19 cellular contexts compared by ENCODE assay signal in the genomic region with DNA sequence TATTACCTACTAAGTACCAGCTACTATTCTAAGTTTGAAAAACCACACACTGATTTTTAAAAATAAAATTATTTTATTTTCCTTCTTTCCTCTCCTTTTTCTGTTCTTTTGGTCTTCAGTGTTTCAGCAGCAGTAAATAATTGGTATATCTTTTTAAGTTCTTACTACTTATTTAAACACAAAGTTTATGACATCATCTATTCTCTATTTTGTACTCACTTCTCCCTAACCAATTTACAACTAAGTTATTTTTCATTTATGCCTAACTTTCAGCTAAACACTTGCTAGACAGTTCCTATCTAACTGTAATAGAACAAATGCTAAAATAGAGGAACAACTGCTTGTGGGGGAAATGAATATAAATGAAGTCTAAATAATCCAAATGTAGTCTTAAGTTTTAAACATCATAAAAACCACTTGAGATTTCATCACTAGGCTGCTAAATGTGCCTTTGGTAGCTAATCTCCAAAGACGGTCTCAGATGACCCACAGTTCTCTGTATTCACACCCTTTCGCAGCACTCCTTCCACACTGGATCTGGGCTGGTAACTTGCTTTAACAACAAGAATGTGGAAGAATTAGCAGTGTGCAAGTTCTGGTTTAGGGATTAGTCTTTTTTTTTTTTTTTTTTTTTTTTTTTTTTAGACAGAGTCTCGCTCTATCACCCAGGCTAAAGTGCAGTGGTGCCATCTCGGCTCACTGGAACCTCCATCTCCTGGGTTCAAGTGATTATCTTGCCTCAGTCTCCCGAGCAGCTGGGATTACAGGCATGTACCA. TPM values are rescaled to one million over a fixed set of nuclear protein-coding genes. Genes with fewer than 3 reads are reported as not detected.
DNase-seq lines count a peak whose midpoint lies in the region; ATAC-seq, FAIRE-seq and TF ChIP-seq lines count a peak whose summit lies in the region.
"Had no signal": no experiment of that assay in that cellular context is flagged by ENCODE, and none has a peak within 500 bp of the region (broad histone marks: within the 10 kb centered on the region; RNA-seq: fewer than 3 reads in every experiment).

No MANE protein-coding gene starts in this region.

- FAIRE-seq in K562 (lab: Jason Lieb, UNC) = no peak
- FAIRE-seq: A204.1, H1 had no signal

- H4K20me1 ChIP-seq in K562 (replicated peaks; ENCODE audit: control insufficient read depth, insufficient read depth, low read length) = no peaks in the 10 kb centered on the region

- H3K27me3 ChIP-seq in K562 (ENCODE audit: control insufficient read depth in 2 of 2, insufficient read depth in 2 of 2, low read length in 2 of 2) = no peaks in the 10 kb centered on the region
- no peaks in the 10 kb centered on the region for H3K27me3 ChIP-seq in upper lobe of left lung

- H3K4me1 Mint-ChIP-seq in activated naive CD8-positive, alpha-beta T cell (ENCODE audit: low read depth) = peaks cover 4% of the 10 kb centered on the region
- peaks cover 15% of the 10 kb centered on the region for H3K4me1 Mint-ChIP-seq in activated naive CD8-positive, alpha-beta T cell treated with anti-CD3 and anti-CD28 coated beads for 36 hours
- peaks cover 3% of the 10 kb centered on the region for H3K4me1 Mint-ChIP-seq in activated CD8-positive, alpha-beta memory T cell treated with anti-CD3 and anti-CD28 coated beads, Interleukin-2, amount 10 ng/mL, durations not matched to agents 7 days and 5 days

- no peak overlapping the region for H3K9ac ChIP-seq in K562 (ENCODE audit: insufficient read depth in 1 of 2, low read depth in 2 of 2, low read length in 2 of 2)

- H3K4me3 Mint-ChIP-seq in activated naive CD8-positive, alpha-beta T cell = no peak overlapping the region
- H3K4me3 Mint-ChIP-seq in activated naive CD8-positive, alpha-beta T cell treated with anti-CD3 and anti-CD28 coated beads for 36 hours = no peak overlapping the region
- H3K4me3 Mint-ChIP-seq in activated CD8-positive, alpha-beta memory T cell treated with anti-CD3 and anti-CD28 coated beads, Interleukin-2, amount 10 ng/mL, durations not matched to agents 7 days and 5 days = no peak overlapping the region

- TF ChIP-seq RAD21 in K562 (CRISPR knock-in tag; conservative IDR thresholded peaks at IDR 0.05 in 1 of 2, IDR thresholded peaks at IDR 0.05 in 1 of 2) = no peak

- H3K9me3 ChIP-seq in K562 (replicated peaks; ENCODE audit: control insufficient read depth, insufficient read depth, low read depth, low read length) (no peaks in the 10 kb centered on the region), upper lobe of left lung (no peaks in the 10 kb centered on the region)

- BruUV-seq in K562 (replicated peaks; lab: Mats Ljungman, UMichigan) = no TSS peak

- CTCF ChIA-PET in K562 (lab: Yijun Ruan, JAX; ENCODE audit: low intra/inter-chr PET ratio) = interaction anchor here (0.7 kb wide), 1 partner anchor 211 kb away, joined by 3 read pairs; no protein-coding TSS in a partner anchor
- CTCF ChIA-PET in activated CD8-positive, alpha-beta memory T cell treated with anti-CD3 and anti-CD28 coated beads, Interleukin-2, amount 10 ng/mL, durations not matched to agents 7 days and 5 days (lab: Charles Lee) = interaction anchor here (0.6 kb wide), 1 partner anchor 108 kb away, joined by 3 read pairs; no protein-coding TSS in a partner anchor

- H3K4me3 ChIP-seq in K562 (no peak overlapping the region), upper lobe of left lung (no peak overlapping the region)

- H3K27ac ChIP-seq in K562 (ENCODE audit: extremely low read depth, low read depth, low read length) = no peak overlapping the region
- no peak overlapping the region for H3K27ac ChIP-seq in upper lobe of left lung

- TF ChIP-seq POLR2A in K562 (conservative IDR thresholded peaks at IDR 0.05) (no peak), upper lobe of left lung (IDR thresholded peaks at IDR 0.05) (no peak)

- DNase-seq in activated naive CD8-positive, alpha-beta T cell treated with anti-CD3 and anti-CD28 coated beads for 36 hours = no peak
- DNase-seq in MV-4-11 (lab: John Stamatoyannopoulos, UW) (peak; percentile 65), K562 (ENCODE audit: extremely low read depth in 1 of 4, low spot score in 3 of 4) (no peak), GM13976 (ENCODE audit: low spot score) (no peak), DMS114 treated with DMSO at 0.1 percent for 48 hours (lab: John Stamatoyannopoulos, UW; ENCODE audit: unreplicated experiment) (no peak), upper lobe of left lung (no peak)
- no peak for DNase-seq in activated CD8-positive, alpha-beta memory T cell treated with anti-CD3 and anti-CD28 coated beads, Interleukin-2, amount 10 ng/mL, durations not matched to agents 7 days and 5 days
- DNase-seq: DND-41; KG1; NCI-H1417; NCI-H187; NCI-H2107; NCI-H510A; NCI-H748 treated with DMSO at 0.1 percent for 48 hours; NK-92 treated with Interleukin-12 subunit alpha and Interleukin-12 subunit beta, amount 100 ng/mL, for 24 hours; OCI-M1 had no signal

- no peaks in the 10 kb centered on the region for H3K9me3 Mint-ChIP-seq in activated naive CD8-positive, alpha-beta T cell (ENCODE audit: low read depth)
- no peaks in the 10 kb centered on the region for H3K9me3 Mint-ChIP-seq in activated naive CD8-positive, alpha-beta T cell treated with anti-CD3 and anti-CD28 coated beads for 36 hours
- H3K9me3 Mint-ChIP-seq in activated CD8-positive, alpha-beta memory T cell treated with anti-CD3 and anti-CD28 coated beads, Interleukin-2, amount 10 ng/mL, durations not matched to agents 7 days and 5 days (ENCODE audit: low read depth) = no peaks in the 10 kb centered on the region

- H2AFZ ChIP-seq in K562 (ENCODE audit: low read depth, low read length) = no peak overlapping the region

- POLR2A ChIA-PET in K562 (lab: Yijun Ruan, JAX) = interaction anchor here (0.6 to 0.9 kb wide), 2 partner anchors 40 to 42 kb away, joined by 3 to 5 read pairs; no protein-coding TSS in a partner anchor

- H3K27ac Mint-ChIP-seq in activated naive CD8-positive, alpha-beta T cell = peak overlapping the region; percentile 43
- H3K27ac Mint-ChIP-seq in activated naive CD8-positive, alpha-beta T cell treated with anti-CD3 and anti-CD28 coated beads for 36 hours = no peak overlapping the region
- H3K27ac Mint-ChIP-seq in activated CD8-positive, alpha-beta memory T cell treated with anti-CD3 and anti-CD28 coated beads, Interleukin-2, amount 10 ng/mL, durations not matched to agents 7 days and 5 days = no peak overlapping the region

- no peaks in the 10 kb centered on the region for H3K9me1 ChIP-seq in K562 (ENCODE audit: control insufficient read depth, insufficient read depth, low read length)

- WGBS in K562 (ENCODE audit: insufficient coverage, low coverage, missing lambda C conversion rate) = 86% methylated on average over 4 of the region's 5 CpGs
- WGBS in upper lobe of left lung, 2 donors = 85 to 93% methylated on average over 5 of the region's 5 CpGs

- TF ChIP-seq EP300 in K562 (IDR thresholded peaks at IDR 0.05; ENCODE audit: low read length) (no peak), upper lobe of left lung (IDR thresholded peaks at IDR 0.05) (no peak)

- no peaks in the 10 kb centered on the region for H3K27me3 Mint-ChIP-seq in activated naive CD8-positive, alpha-beta T cell
- H3K27me3 Mint-ChIP-seq in activated naive CD8-positive, alpha-beta T cell treated with anti-CD3 and anti-CD28 coated beads for 36 hours = no peaks in the 10 kb centered on the region
- no peaks in the 10 kb centered on the region for H3K27me3 Mint-ChIP-seq in activated CD8-positive, alpha-beta memory T cell treated with anti-CD3 and anti-CD28 coated beads, Interleukin-2, amount 10 ng/mL, durations not matched to agents 7 days and 5 days

- H3K36me3 Mint-ChIP-seq in activated naive CD8-positive, alpha-beta T cell = peaks cover 5% of the 10 kb centered on the region
- H3K36me3 Mint-ChIP-seq in activated naive CD8-positive, alpha-beta T cell treated with anti-CD3 and anti-CD28 coated beads for 36 hours = peaks cover 2% of the 10 kb centered on the region
- H3K36me3 Mint-ChIP-seq in activated CD8-positive, alpha-beta memory T cell treated with anti-CD3 and anti-CD28 coated beads, Interleukin-2, amount 10 ng/mL, durations not matched to agents 7 days and 5 days = peaks cover 5% of the 10 kb centered on the region

- H3K79me2 ChIP-seq in K562 (ENCODE audit: control insufficient read depth, insufficient read depth, low read length) = no peaks in the 10 kb centered on the region

- H3K36me3 ChIP-seq in K562 (ENCODE audit: control insufficient read depth, insufficient read depth, low read length) (peaks cover 3% of the 10 kb centered on the region; the same call in 1 of the 3 replicates), upper lobe of left lung (peaks cover 0 to 11% (median 0%) of the 10 kb centered on the region in 4 donors)

- intact Hi-C loops in K562 (cut with micrococcal nuclease) = no loop called here

- in situ Hi-C loops in K562 (cut with MboI) (no loop called here), GM13976 (cut with MboI; ENCODE audit: low sequenced_read_pairs, unreplicated experiment) (no loop called here)

- H3K4me1 ChIP-seq in K562 (replicated peaks in 1 of 2; ENCODE audit: control insufficient read depth in 2 of 2, insufficient read depth in 2 of 2, low read length in 2 of 2) (no peaks in the 10 kb centered on the region), upper lobe of left lung (no peaks in the 10 kb centered on the region)

- no peak overlapping the region for H3K4me2 ChIP-seq in K562 (ENCODE audit: insufficient read depth, low read length)

- ATAC-seq in K562 (no peak), upper lobe of left lung (ENCODE audit: low FRiP score in 2 of 2) (no peak)
- ATAC-seq in activated CD8-positive, alpha-beta memory T cell treated with anti-CD3 and anti-CD28 coated beads, Interleukin-2, amount 10 ng/mL, durations not matched to agents 7 days and 5 days = no peak

- TF ChIP-seq CTCF in K562 (IDR thresholded peaks at IDR 0.05 in 2 of 3, conservative IDR thresholded peaks at IDR 0.05 in 1 of 3; ENCODE audit: insufficient read depth in 2 of 3, low read depth in 1 of 3, low read length in 3 of 3) (no peak), GM13976 (IDR thresholded peaks at IDR 0.05; ENCODE audit: borderline replicate concordance, control extremely low read depth, extremely low read depth, insufficient read depth, missing control alignments) (no peak), upper lobe of left lung (IDR thresholded peaks at IDR 0.05) (no peak)

RNA-seq across cellular contexts. Expression of a gene that starts 41.0 kb away (rescaled TPM):
- 10 to 100 TPM; 32.3 to 33.4 TPM for total RNA-seq in activated naive CD8-positive, alpha-beta T cell treated with anti-CD3 and anti-CD28 coated beads for 36 hours
- 20.7 and 41.6 TPM in 2 replicates for total RNA-seq in K562 (2011; cell fraction: chromatin; rRNA removed; ENCODE audit: low replicate concordance)
- 12.0 and 14.1 TPM in 2 replicates for total RNA-seq in K562 (2011; cell fraction: nucleolus; rRNA removed)
- total RNA-seq in K562 (2011; cell fraction: nucleoplasm; rRNA removed) = 23.2 and 35.4 TPM in 2 replicates
- total RNA-seq in K562 (2014; rRNA removed) = 17.2 and 18.1 TPM in 2 replicates
- total RNA-seq in K562 (2014; rRNA removed; fragmentation: Illumina TruSeq; extraction: Trizol) = 17.4 and 21.1 TPM in 2 replicates
- 17.2 and 19.3 TPM in 2 replicates for total RNA-seq in K562 (2015; rRNA removed; fragmentation: Illumina TruSeq; extraction: Trizol)
- 26.9 and 29.0 TPM in 2 replicates for total RNA-seq in K562 (2021)
- polyA plus RNA-seq in K562 (2011; rRNA removed) = 25.4 and 34.4 TPM in 2 replicates
- polyA plus RNA-seq in K562 (2011; cell fraction: cytosol; rRNA removed) = 11.5 and 16.8 TPM in 2 replicates
- 12.3 and 14.5 TPM in 2 replicates for polyA plus RNA-seq in K562 (2011; cell fraction: nucleus; rRNA removed)
- 22.6 and 28.0 TPM in 2 replicates for polyA plus RNA-seq in K562 (2012)
- polyA plus RNA-seq in K562 (2014; fragmentation: Illumina TruSeq; extraction: Trizol) = 35.2 and 38.9 TPM in 2 replicates
- polyA plus RNA-seq in K562 (2014; fragmentation: Nextera tagmentation; extraction: Ambion mirVana) = 10 to 100 TPM in 1 of 2 experiments, 1 to 10 TPM in 1; 8.0 to 17.8 TPM
- polyA plus RNA-seq in K562 (2014; rRNA removed) = 24.2 and 27.5 TPM in 2 replicates
- 26.0 and 28.2 TPM in 2 replicates for polyA minus RNA-seq in K562 (2011; rRNA and poly(A)+ RNA removed)
- 10.6 and 11.7 TPM in 2 replicates for polyA minus RNA-seq in K562 (2011; cell fraction: cytosol; rRNA and poly(A)+ RNA removed)
- 4.8 and 7.7 TPM in 2 replicates for polyA minus RNA-seq in K562 (2011; cell fraction: nucleus; rRNA and poly(A)+ RNA removed)
- total RNA-seq in upper lobe of left lung = 10 to 100 TPM in 5 of 6 donors, 1 to 10 TPM in 1; 9.6 to 23.3 (median 20.0) TPM
- 10 to 100 TPM; 34.7 to 40.5 TPM for total RNA-seq in activated CD8-positive, alpha-beta memory T cell treated with anti-CD3 and anti-CD28 coated beads, Interleukin-2, amount 10 ng/mL, durations not matched to agents 7 days and 5 days

RNA-seq across cellular contexts. Expression of a gene that starts 48.5 kb away (rescaled TPM):
- total RNA-seq in activated naive CD8-positive, alpha-beta T cell treated with anti-CD3 and anti-CD28 coated beads for 36 hours = 10 to 100 TPM; 10.5 to 10.9 TPM
- total RNA-seq in K562 (2011; cell fraction: chromatin; rRNA removed; ENCODE audit: low replicate concordance) = 21.5 and 24.2 TPM in 2 replicates
- 12.0 and 13.7 TPM in 2 replicates for total RNA-seq in K562 (2011; cell fraction: nucleolus; rRNA removed)
- 16.7 and 20.5 TPM in 2 replicates for total RNA-seq in K562 (2011; cell fraction: nucleoplasm; rRNA removed)
- 5.9 and 8.0 TPM in 2 replicates for total RNA-seq in K562 (2014; rRNA removed)
- 5.2 and 5.9 TPM in 2 replicates for total RNA-seq in K562 (2014; rRNA removed; fragmentation: Illumina TruSeq; extraction: Trizol)
- total RNA-seq in K562 (2015; rRNA removed; fragmentation: Illumina TruSeq; extraction: Trizol) = 5.0 and 5.7 TPM in 2 replicates
- 10.8 and 13.9 TPM in 2 replicates for total RNA-seq in K562 (2021)
- 9.7 and 9.9 TPM in 2 replicates for polyA plus RNA-seq in K562 (2011; rRNA removed)
- 5.5 and 6.0 TPM in 2 replicates for polyA plus RNA-seq in K562 (2011; cell fraction: cytosol; rRNA removed)
- polyA plus RNA-seq in K562 (2011; cell fraction: nucleus; rRNA removed) = 9.9 and 10.9 TPM in 2 replicates
- 7.2 and 11.0 TPM in 2 replicates for polyA plus RNA-seq in K562 (2012)
- 8.9 and 9.1 TPM in 2 replicates for polyA plus RNA-seq in K562 (2014; fragmentation: Illumina TruSeq; extraction: Trizol)
- polyA plus RNA-seq in K562 (2014; fragmentation: Nextera tagmentation; extraction: Ambion mirVana) = 1 to 10 TPM; 1.6 to 1.8 TPM
- 7.9 and 8.5 TPM in 2 replicates for polyA plus RNA-seq in K562 (2014; rRNA removed)
- 9.7 and 9.9 TPM in 2 replicates for polyA minus RNA-seq in K562 (2011; rRNA and poly(A)+ RNA removed)
- 5.0 and 9.4 TPM in 2 replicates for polyA minus RNA-seq in K562 (2011; cell fraction: cytosol; rRNA and poly(A)+ RNA removed)
- polyA minus RNA-seq in K562 (2011; cell fraction: nucleus; rRNA and poly(A)+ RNA removed) = 4.4 and 7.4 TPM in 2 replicates
- 10 to 100 TPM; 20.3 to 29.6 (median 23.5) TPM for total RNA-seq in upper lobe of left lung
- total RNA-seq in activated CD8-positive, alpha-beta memory T cell treated with anti-CD3 and anti-CD28 coated beads, Interleukin-2, amount 10 ng/mL, durations not matched to agents 7 days and 5 days = 10 to 100 TPM; 17.7 to 20.4 TPM
